8 cellular contexts compared by ENCODE assay signal in genomic region chr6:27250955-27251671, GRCh38. TPM values are rescaled to one million over a fixed set of nuclear protein-coding genes. Genes with fewer than 3 reads are reported as not detected.
DNase-seq lines count a peak whose midpoint lies in the region; ATAC-seq and TF ChIP-seq lines count a peak whose summit lies in the region.

No MANE protein-coding gene starts in this region.

- in situ Hi-C loops in GM13977 (cut with MboI; ENCODE audit: low pct_unique_long_range_greater_than_20kb, low sequenced_read_pairs, unreplicated experiment): no loop called here

- H3K27ac Mint-ChIP-seq in central memory CD8-positive, alpha-beta T cell (ENCODE audit: low read depth): peak overlapping the region; percentile 29

- peak; percentile 73 for ATAC-seq in HG02678 (IDR thresholded peaks at IDR 0.05; ENCODE audit: unreplicated experiment)
- ATAC-seq in central memory CD8-positive, alpha-beta T cell (replicated peaks; ENCODE audit: extremely low read depth, poor library complexity, severe bottlenecking): peak; percentile 50
- peak; percentile 84 for ATAC-seq in lung (ENCODE audit: insufficient read depth, low FRiP score)

- H3K27ac ChIP-seq in VCaP (peak overlapping the region; percentile 85), lung (ENCODE audit: low read depth in 1 of 2, low read length in 1 of 2) (peak overlapping the region in 1 of 2 donors; percentile 88)

- H3K9me3 ChIP-seq in lung (ENCODE audit: control insufficient read depth in 2 of 2, insufficient read depth in 1 of 2, low read length in 1 of 2): peaks cover 0 to 12% of the 10 kb centered on the region in 2 donors

- 1% methylated on average over 47 to 48 of the region's 48 CpGs for WGBS in lung, 2 donors

- peak; percentile 86 for DNase-seq in GM13977 (ENCODE audit: low spot score)
- DNase-seq in NCI-H1417 (lab: John Stamatoyannopoulos, UW): peak in 2 of 3 experiments; percentile 85 to 91
- DNase-seq in central memory CD8-positive, alpha-beta T cell (ENCODE audit: low spot score in 2 of 2): peak in 1 of 2 donors; percentile 16
- DNase-seq in lung (ENCODE audit: low spot score): peak; percentile 93
- DNase-seq in stimulated activated CD8-positive, alpha-beta memory T cell treated with anti-CD3 and anti-CD28 coated beads, Interleukin-15, amount 100 ng/mL, for 4 hours (ENCODE audit: low read depth in 2 of 2): peak; percentile 19 to 44
- no peak for DNase-seq in mesenteric fat pad (ENCODE audit: low spot score)

- peaks cover 24% of the 10 kb centered on the region for H3K27me3 Mint-ChIP-seq in central memory CD8-positive, alpha-beta T cell

- H3K36me3 Mint-ChIP-seq in central memory CD8-positive, alpha-beta T cell (ENCODE audit: insufficient read depth): peaks cover 2% of the 10 kb centered on the region

- no peaks in the 10 kb centered on the region for H3K36me3 ChIP-seq in lung (ENCODE audit: control insufficient read depth in 2 of 2, insufficient read depth in 2 of 2, low read length in 2 of 2)

- H3K27me3 ChIP-seq in lung (ENCODE audit: control insufficient read depth, insufficient read depth): no peaks in the 10 kb centered on the region

- peak overlapping the region; percentile 86 for H3K4me3 Mint-ChIP-seq in central memory CD8-positive, alpha-beta T cell

- H3K4me3 ChIP-seq in lung: peak overlapping the region; percentile 43

- peaks cover 6% of the 10 kb centered on the region for H3K4me1 Mint-ChIP-seq in central memory CD8-positive, alpha-beta T cell

- H3K4me1 ChIP-seq in lung (ENCODE audit: control insufficient read depth in 2 of 2, insufficient read depth in 2 of 2, low read length in 2 of 2): peaks cover 0 to 8% of the 10 kb centered on the region in 2 donors

- H3K9me3 Mint-ChIP-seq in central memory CD8-positive, alpha-beta T cell: no peaks in the 10 kb centered on the region

- no peak for TF ChIP-seq CTCF in GM13977 (IDR thresholded peaks at IDR 0.05; ENCODE audit: extremely low read depth, insufficient read depth, missing control alignments)
- TF ChIP-seq CTCF in VCaP (conservative IDR thresholded peaks at IDR 0.05): no peak
- no peak for TF ChIP-seq CTCF in lung (IDR thresholded peaks at IDR 0.05; ENCODE audit: control extremely low read depth, extremely low read depth)

RNA-seq across cellular contexts. Expression of gene PRSS16, which starts 3.6 kb away (rescaled TPM):
- 10 to 100 TPM in 1 of 2 donors, 1 to 10 TPM in 1; 3.2 to 18.0 TPM for total RNA-seq in lung
- 10 to 100 TPM; 10.2 to 11.0 TPM for polyA plus RNA-seq in lung
- 0.19 TPM for total RNA-seq in mesenteric fat pad
